10 cellular contexts compared by ENCODE assay signal in genomic region chr11:125904678-125905077, GRCh38. TPM values are rescaled to one million over a fixed set of nuclear protein-coding genes. Genes with fewer than 3 reads are reported as not detected.
DNase-seq lines count a peak whose midpoint lies in the region; ATAC-seq and TF ChIP-seq lines count a peak whose summit lies in the region.
"Had no signal": no experiment of that assay in that cellular context is flagged by ENCODE, and none has a peak within 500 bp of the region (broad histone marks: within the 10 kb centered on the region; RNA-seq: fewer than 3 reads in every experiment).

No MANE protein-coding gene starts in this region.

- H3K27ac ChIP-seq in substantia nigra (ENCODE audit: low read depth, low read length, poor library complexity, severe bottlenecking) (peak overlapping the region; percentile 66), gastroesophageal sphincter (no peak overlapping the region)
- H3K27ac ChIP-seq: prostate gland had no signal

- no peaks in the 10 kb centered on the region for H3K9me3 Mint-ChIP-seq in activated T-cell treated with anti-CD3 and anti-CD28 coated beads, Interleukin-2, amount 50 U/mL, for 4 hours
- no peaks in the 10 kb centered on the region for H3K9me3 Mint-ChIP-seq in MCF 10A (ENCODE audit: unreplicated experiment)
- H3K9me3 Mint-ChIP-seq in memory B cell: no peaks in the 10 kb centered on the region
- H3K9me3 Mint-ChIP-seq in Caco-2 (ENCODE audit: unreplicated experiment): peaks cover 7% of the 10 kb centered on the region

- BruUV-seq in MCF 10A (replicated peaks; lab: Mats Ljungman, UMichigan) (no TSS peak), Caco-2 (replicated peaks; lab: Mats Ljungman, UMichigan) (no TSS peak)

- H3K27me3 Mint-ChIP-seq in activated T-cell treated with anti-CD3 and anti-CD28 coated beads, Interleukin-2, amount 50 U/mL, for 4 hours (ENCODE audit: low read depth): peaks cover 37% of the 10 kb centered on the region
- peaks cover 33% of the 10 kb centered on the region for H3K27me3 Mint-ChIP-seq in MCF 10A (ENCODE audit: insufficient read depth, unreplicated experiment)
- H3K27me3 Mint-ChIP-seq in memory B cell: peaks cover 10% of the 10 kb centered on the region
- H3K27me3 Mint-ChIP-seq in Caco-2 (ENCODE audit: insufficient read depth, unreplicated experiment): peaks cover 8% of the 10 kb centered on the region

- H3K4me3 ChIP-seq in Caco-2 (ENCODE audit: low read depth, low read length): no peak overlapping the region
- peak overlapping the region in 1 of 2 donors; percentile 52 for H3K4me3 ChIP-seq in gastroesophageal sphincter

- TF ChIP-seq CTCF in MCF 10A (IDR thresholded peaks at IDR 0.05; ENCODE audit: unreplicated experiment) (no peak), Caco-2 (IDR thresholded peaks at IDR 0.05; ENCODE audit: insufficient read depth in 1 of 2, low read depth in 1 of 2, low read length in 1 of 2, severe bottlenecking in 1 of 2, unreplicated experiment in 1 of 2) (no peak), gastroesophageal sphincter (IDR thresholded peaks at IDR 0.05) (no peak)

- intact Hi-C loops in MCF 10A (cut with micrococcal nuclease) (no loop called here), Caco-2 (cut with micrococcal nuclease; ENCODE audit: unreplicated experiment) (no loop called here)

- no peak for TF ChIP-seq POLR2A in gastroesophageal sphincter (IDR thresholded peaks at IDR 0.05)

- H3K4me3 Mint-ChIP-seq in activated T-cell treated with anti-CD3 and anti-CD28 coated beads, Interleukin-2, amount 50 U/mL, for 4 hours: peak overlapping the region; percentile 54
- H3K4me3 Mint-ChIP-seq in MCF 10A (ENCODE audit: unreplicated experiment): peak overlapping the region; percentile 35
- H3K4me3 Mint-ChIP-seq in memory B cell: peak overlapping the region; percentile 27
- no peak overlapping the region for H3K4me3 Mint-ChIP-seq in Caco-2 (ENCODE audit: unreplicated experiment)

- peaks cover 28% of the 10 kb centered on the region for H3K4me1 Mint-ChIP-seq in activated T-cell treated with anti-CD3 and anti-CD28 coated beads, Interleukin-2, amount 50 U/mL, for 4 hours (ENCODE audit: low read depth)
- peaks cover 10% of the 10 kb centered on the region for H3K4me1 Mint-ChIP-seq in MCF 10A (ENCODE audit: insufficient read depth, unreplicated experiment)
- H3K4me1 Mint-ChIP-seq in memory B cell: peaks cover 12% of the 10 kb centered on the region
- peaks cover 15% of the 10 kb centered on the region for H3K4me1 Mint-ChIP-seq in Caco-2 (ENCODE audit: low read depth, unreplicated experiment)

- no peaks in the 10 kb centered on the region for H3K36me3 ChIP-seq in Caco-2 (ENCODE audit: control insufficient read depth, insufficient read depth, low read length)
- peaks cover 0 to 8% of the 10 kb centered on the region in 2 donors for H3K36me3 ChIP-seq in gastroesophageal sphincter
- H3K36me3 ChIP-seq: prostate gland had no signal

- CTCF ChIA-PET in MCF 10A (lab: Yijun Ruan, JAX): interaction anchor here (1.6 kb wide), 1 partner anchor 37 kb away, joined by 4 read pairs; no protein-coding TSS in a partner anchor
- CTCF ChIA-PET in Caco-2 (lab: Charles Lee): no interaction called here

- DNase-seq in activated T-cell treated with anti-CD3 and anti-CD28 coated beads, Interleukin-2, amount 50 U/mL, for 4 hours: no peak
- no peak for DNase-seq in activated T-cell treated with anti-CD3 and anti-CD28 coated beads, Interleukin-2, amount 50 U/mL, for 48 hours
- DNase-seq in MCF 10A (ENCODE audit: unreplicated experiment) (no peak), memory B cell (ENCODE audit: low spot score in 2 of 2) (no peak), substantia nigra (lab: John Stamatoyannopoulos, UW) (no peak), NOMO-1 treated with dmso at 0.1 percent for 144 hours (lab: John Stamatoyannopoulos, UW; ENCODE audit: unreplicated experiment) (no peak), Caco-2 (no peak)

- WGBS in gastroesophageal sphincter (ENCODE audit: low coverage in 1 of 2), 2 donors: 41% methylated on average over 8 of the region's 11 CpGs; no CpG with 5 or more reads in 1 of the 2 donors

- no peak for ATAC-seq in activated T-cell treated with anti-CD3 and anti-CD28 coated beads, Interleukin-2, amount 50 U/mL, for 4 hours
- no peak for ATAC-seq in memory B cell (ENCODE audit: low read depth)
- ATAC-seq in gastroesophageal sphincter: no peak
- ATAC-seq: HCT116 had no signal

- TF ChIP-seq EP300 in gastroesophageal sphincter (IDR thresholded peaks at IDR 0.05): no peak

- peaks cover 10% of the 10 kb centered on the region for H3K36me3 Mint-ChIP-seq in activated T-cell treated with anti-CD3 and anti-CD28 coated beads, Interleukin-2, amount 50 U/mL, for 4 hours (ENCODE audit: insufficient read depth)
- peaks cover 18% of the 10 kb centered on the region for H3K36me3 Mint-ChIP-seq in MCF 10A (ENCODE audit: insufficient read depth, unreplicated experiment)
- peaks cover 9% of the 10 kb centered on the region for H3K36me3 Mint-ChIP-seq in memory B cell
- peaks cover 12% of the 10 kb centered on the region for H3K36me3 Mint-ChIP-seq in Caco-2 (ENCODE audit: insufficient read depth, unreplicated experiment)

- H3K27me3 ChIP-seq in Caco-2 (replicated peaks; ENCODE audit: control insufficient read depth, insufficient read depth, low read length): no peaks in the 10 kb centered on the region
- peaks cover 43% of the 10 kb centered on the region for H3K27me3 ChIP-seq in gastroesophageal sphincter

- H3K27ac Mint-ChIP-seq in MCF 10A (ENCODE audit: low read depth, unreplicated experiment) (no peak overlapping the region), memory B cell (no peak overlapping the region), Caco-2 (ENCODE audit: unreplicated experiment) (no peak overlapping the region)

- H3K9me3 ChIP-seq in Caco-2 (0 out of 2 replicates have a peak, but pooled peaks cover 2% of the 10 kb centered on the region), gastroesophageal sphincter (no peaks in the 10 kb centered on the region)
- H3K9me3 ChIP-seq: prostate gland had no signal

- POLR2A ChIA-PET in MCF 10A (lab: Yijun Ruan, JAX) (no interaction called here), Caco-2 (lab: Charles Lee) (no interaction called here)

- H3K4me1 ChIP-seq in Caco-2 (peaks cover 5% of the 10 kb centered on the region; the same call in 1 of the 2 replicates), gastroesophageal sphincter (peaks cover 0 to 31% (median 16%) of the 10 kb centered on the region in 3 donors)

RNA-seq across cellular contexts. Expression of gene DDX25, which starts 0.4 kb away (rescaled TPM):
- total RNA-seq in activated T-cell treated with anti-CD3 and anti-CD28 coated beads, Interleukin-2, amount 50 U/mL, for 4 hours: not detected
- total RNA-seq in MCF 10A (2022) (not detected in 2 replicates), Caco-2 (2022) (not detected in 2 replicates), gastroesophageal sphincter (under 1 TPM in 1 of 4 donors, not detected in 3; 0.08 TPM)

RNA-seq across cellular contexts. Expression of gene PUS3, which starts 1.7 kb away (rescaled TPM):
- 10 to 100 TPM; 22.3 to 30.5 (median 28.4) TPM for total RNA-seq in activated T-cell treated with anti-CD3 and anti-CD28 coated beads, Interleukin-2, amount 50 U/mL, for 4 hours
- total RNA-seq in MCF 10A (2022): 12.7 and 16.5 TPM in 2 replicates
- 19.9 and 22.4 TPM in 2 replicates for total RNA-seq in Caco-2 (2022)
- 10 to 100 TPM in 1 of 4 donors, 1 to 10 TPM in 3; 7.8 to 15.9 (median 9.1) TPM for total RNA-seq in gastroesophageal sphincter

RNA-seq across cellular contexts. Expression of gene HYLS1, which starts 17.2 kb away (rescaled TPM):
- 1 to 10 TPM; 1.6 to 1.8 (median 1.7) TPM for total RNA-seq in activated T-cell treated with anti-CD3 and anti-CD28 coated beads, Interleukin-2, amount 50 U/mL, for 4 hours
- 7.9 and 10.2 TPM in 2 replicates for total RNA-seq in MCF 10A (2022)
- 2.0 and 2.5 TPM in 2 replicates for total RNA-seq in Caco-2 (2022)
- 1 to 10 TPM; 4.2 to 9.8 (median 6.4) TPM for total RNA-seq in gastroesophageal sphincter

RNA-seq across cellular contexts. Expression of gene VSIG10L2, which starts 41.2 kb away (rescaled TPM):
- total RNA-seq in activated T-cell treated with anti-CD3 and anti-CD28 coated beads, Interleukin-2, amount 50 U/mL, for 4 hours: not detected
- total RNA-seq in MCF 10A (2022): not detected in 2 replicates
- total RNA-seq in Caco-2 (2022): not detected in 2 replicates
- total RNA-seq in gastroesophageal sphincter: not detected
